In genomic region chr9:84361645-84362044, GRCh38 we compare ENCODE assay signal across 31 cellular contexts. TPM values are rescaled to one million over a fixed set of nuclear protein-coding genes. Genes with fewer than 3 reads are reported as not detected.
"Had no signal": no experiment of that assay in that cellular context is flagged by ENCODE, and none has a peak within 500 bp of the region (broad histone marks: within the 10 kb centered on the region; RNA-seq: fewer than 3 reads in every experiment).

No MANE protein-coding gene starts in this region.

- H3K36me3 Mint-ChIP-seq: activated CD4-positive, alpha-beta memory T cell treated with anti-CD3 and anti-CD28 coated beads for 36 hours; activated CD8-positive, alpha-beta memory T cell treated with anti-CD3 and anti-CD28 coated beads, Interleukin-2, amount 10 ng/mL, durations not matched to agents 7 days and 5 days; activated naive CD8-positive, alpha-beta T cell treated with anti-CD3 and anti-CD28 coated beads for 36 hours had no signal

- H3K27ac ChIP-seq: adrenal gland, body of pancreas, esophagus muscularis mucosa had no signal

- H3K9me3 ChIP-seq: adrenal gland, body of pancreas, esophagus muscularis mucosa had no signal

- H3K9me3 Mint-ChIP-seq: activated naive CD8-positive, alpha-beta T cell treated with anti-CD3 and anti-CD28 coated beads, Interleukin-2, amount 50 U/mL, for 24 hours; activated T-helper 1 cell treated with anti-CD3 and anti-CD28 coated beads, Interleukin-12 subunit alpha, Interleukin-12 subunit beta, Interleukin-2, Interleukin-4 antibody, amounts not matched to agents 30 ng/mL and 10 ng/mL and 1 ng/mL, durations not matched to agents 14 hours and 24 hours and 36 hours; activated T-helper 2 cell treated with anti-CD3 and anti-CD28 coated beads, Interferon-gamma antibody, Interleukin-2, Interleukin-4, amounts not matched to agents 10 μg/mL and 5 μg/mL and 100 μg/mL, durations not matched to agents 14 hours and 24 hours and 36 hours had no signal

- H3K27me3 ChIP-seq: adrenal gland, body of pancreas, esophagus muscularis mucosa had no signal

- DNase-seq: activated CD4-positive, alpha-beta memory T cell treated with anti-CD3 and anti-CD28 coated beads for 36 hours; activated CD4-positive, alpha-beta T cell treated with anti-CD3 and anti-CD28 coated beads for 36 hours; activated CD4-positive, alpha-beta T cell treated with anti-CD3 and anti-CD28 coated beads, Interleukin-2, amount 10 ng/mL, durations not matched to agents 24 days and 14 days; activated CD4-positive, CD25-positive, alpha-beta regulatory T cell; activated CD4-positive, CD25-positive, alpha-beta regulatory T cell treated with anti-CD3 and anti-CD28 coated beads, Interleukin-2, amount 50 U/mL, for 72 hours; activated CD8-positive, alpha-beta memory T cell treated with anti-CD3 and anti-CD28 coated beads, Interleukin-2, amount 10 ng/mL, durations not matched to agents 7 days and 5 days; activated CD8-positive, alpha-beta memory T cell treated with anti-CD3 and anti-CD28 coated beads, Interleukin-2, amount 50 U/mL, for 4 hours; activated CD8-positive, alpha-beta T cell treated with anti-CD3 and anti-CD28 coated beads, Interleukin-2, amount 10 ng/mL, durations not matched to agents 7 days and 5 days; activated effector memory CD4-positive, alpha-beta T cell treated with anti-CD3 and anti-CD28 coated beads, Interleukin-2, amount 50 U/mL, for 16 hours; activated naive CD4-positive, alpha-beta T cell treated with anti-CD3 and anti-CD28 coated beads for 36 hours; activated naive CD8-positive, alpha-beta T cell treated with anti-CD3 and anti-CD28 coated beads for 36 hours; activated naive CD8-positive, alpha-beta T cell treated with anti-CD3 and anti-CD28 coated beads, Interleukin-2, amount 50 U/mL, for 24 hours; activated T-cell treated with anti-CD3 and anti-CD28 coated beads, Interleukin-2, amount 50 U/mL, for 1 hour; activated T-cell treated with anti-CD3 and anti-CD28 coated beads, Interleukin-2, amount 50 U/mL, for 48 hours; adrenal gland; amygdala; aorta; body of pancreas; caudate nucleus; cortex of kidney; dermis blood vessel endothelial cell; effector CD4-positive, alpha-beta T cell; effector memory CD8-positive, alpha-beta T cell; erythroblast; head of caudate nucleus; hippocampal formation had no signal

- H3K4me3 ChIP-seq: adrenal gland, body of pancreas, esophagus muscularis mucosa had no signal

- H3K4me1 ChIP-seq: adrenal gland, body of pancreas, esophagus muscularis mucosa had no signal

- H3K36me3 ChIP-seq: adrenal gland, esophagus muscularis mucosa had no signal

- H3K4me3 Mint-ChIP-seq: activated CD4-positive, alpha-beta memory T cell treated with anti-CD3 and anti-CD28 coated beads for 36 hours; activated CD4-positive, alpha-beta T cell treated with anti-CD3 and anti-CD28 coated beads for 36 hours; activated CD4-positive, alpha-beta T cell treated with anti-CD3 and anti-CD28 coated beads, Interleukin-2, amount 10 ng/mL, durations not matched to agents 24 days and 14 days; activated CD8-positive, alpha-beta memory T cell treated with anti-CD3 and anti-CD28 coated beads, Interleukin-2, amount 10 ng/mL, durations not matched to agents 7 days and 5 days; activated CD8-positive, alpha-beta T cell treated with anti-CD3 and anti-CD28 coated beads, Interleukin-2, amount 10 ng/mL, durations not matched to agents 7 days and 5 days; activated naive CD4-positive, alpha-beta T cell treated with anti-CD3 and anti-CD28 coated beads for 36 hours; activated naive CD4-positive, alpha-beta T cell treated with anti-CD3 and anti-CD28 coated beads, Interleukin-2, amount 50 U/mL, for 24 hours; activated naive CD8-positive, alpha-beta T cell treated with anti-CD3 and anti-CD28 coated beads for 36 hours; activated naive CD8-positive, alpha-beta T cell treated with anti-CD3 and anti-CD28 coated beads, Interleukin-2, amount 50 U/mL, for 24 hours; activated T-helper 1 cell treated with anti-CD3 and anti-CD28 coated beads, Interleukin-12 subunit alpha, Interleukin-12 subunit beta, Interleukin-2, Interleukin-4 antibody, amounts not matched to agents 30 ng/mL and 10 ng/mL and 1 ng/mL, durations not matched to agents 14 hours and 24 hours and 36 hours; effector memory CD8-positive, alpha-beta T cell had no signal

- ATAC-seq: activated CD4-positive, alpha-beta T cell treated with anti-CD3 and anti-CD28 coated beads for 36 hours; activated CD8-positive, alpha-beta memory T cell treated with anti-CD3 and anti-CD28 coated beads, Interleukin-2, amount 10 ng/mL, durations not matched to agents 7 days and 5 days; activated CD8-positive, alpha-beta T cell treated with anti-CD3 and anti-CD28 coated beads, Interleukin-2, amount 10 ng/mL, durations not matched to agents 7 days and 5 days; activated naive CD8-positive, alpha-beta T cell treated with anti-CD3 and anti-CD28 coated beads, Interleukin-2, amount 50 U/mL, for 24 hours; body of pancreas; effector memory CD8-positive, alpha-beta T cell had no signal

- H3K4me1 Mint-ChIP-seq: activated CD4-positive, alpha-beta T cell treated with anti-CD3 and anti-CD28 coated beads for 36 hours; activated CD4-positive, alpha-beta T cell treated with anti-CD3 and anti-CD28 coated beads, Interleukin-2, amount 10 ng/mL, durations not matched to agents 24 days and 14 days; activated CD8-positive, alpha-beta memory T cell treated with anti-CD3 and anti-CD28 coated beads, Interleukin-2, amount 10 ng/mL, durations not matched to agents 7 days and 5 days; activated naive CD4-positive, alpha-beta T cell treated with anti-CD3 and anti-CD28 coated beads, Interleukin-2, amount 50 U/mL, for 24 hours; activated naive CD8-positive, alpha-beta T cell treated with anti-CD3 and anti-CD28 coated beads for 36 hours; activated naive CD8-positive, alpha-beta T cell treated with anti-CD3 and anti-CD28 coated beads, Interleukin-2, amount 50 U/mL, for 24 hours had no signal

- H3K27me3 Mint-ChIP-seq: activated naive CD8-positive, alpha-beta T cell treated with anti-CD3 and anti-CD28 coated beads for 36 hours had no signal

- H3K27ac Mint-ChIP-seq: activated CD4-positive, alpha-beta memory T cell treated with anti-CD3 and anti-CD28 coated beads for 36 hours; activated CD4-positive, alpha-beta T cell treated with anti-CD3 and anti-CD28 coated beads for 36 hours; activated CD4-positive, alpha-beta T cell treated with anti-CD3 and anti-CD28 coated beads, Interleukin-2, amount 10 ng/mL, durations not matched to agents 24 days and 14 days; activated CD8-positive, alpha-beta memory T cell treated with anti-CD3 and anti-CD28 coated beads, Interleukin-2, amount 10 ng/mL, durations not matched to agents 7 days and 5 days; activated CD8-positive, alpha-beta T cell treated with anti-CD3 and anti-CD28 coated beads, Interleukin-2, amount 10 ng/mL, durations not matched to agents 7 days and 5 days; activated naive CD4-positive, alpha-beta T cell treated with anti-CD3 and anti-CD28 coated beads for 36 hours; activated naive CD4-positive, alpha-beta T cell treated with anti-CD3 and anti-CD28 coated beads, Interleukin-2, amount 50 U/mL, for 24 hours; activated naive CD8-positive, alpha-beta T cell treated with anti-CD3 and anti-CD28 coated beads for 36 hours; activated naive CD8-positive, alpha-beta T cell treated with anti-CD3 and anti-CD28 coated beads, Interleukin-2, amount 50 U/mL, for 24 hours; activated T-helper 1 cell treated with anti-CD3 and anti-CD28 coated beads, Interleukin-12 subunit alpha, Interleukin-12 subunit beta, Interleukin-2, Interleukin-4 antibody, amounts not matched to agents 30 ng/mL and 10 ng/mL and 1 ng/mL, durations not matched to agents 14 hours and 24 hours and 36 hours; activated T-helper 2 cell treated with anti-CD3 and anti-CD28 coated beads, Interferon-gamma antibody, Interleukin-2, Interleukin-4, amounts not matched to agents 10 μg/mL and 5 μg/mL and 100 μg/mL, durations not matched to agents 14 hours and 24 hours and 36 hours; effector memory CD8-positive, alpha-beta T cell had no signal

RNA-seq across cellular contexts. Expression of gene SLC28A3, which starts 21.1 kb away (rescaled TPM):
- total RNA-seq: activated CD8-positive, alpha-beta T cell treated with anti-CD3 and anti-CD28 coated beads, Interleukin-2, amount 10 ng/mL, durations not matched to agents 7 days and 5 days; adrenal gland; dermis blood vessel endothelial cell; frontal cortex had no signal
